30 cellular contexts compared by ENCODE assay signal in the genomic region with DNA sequence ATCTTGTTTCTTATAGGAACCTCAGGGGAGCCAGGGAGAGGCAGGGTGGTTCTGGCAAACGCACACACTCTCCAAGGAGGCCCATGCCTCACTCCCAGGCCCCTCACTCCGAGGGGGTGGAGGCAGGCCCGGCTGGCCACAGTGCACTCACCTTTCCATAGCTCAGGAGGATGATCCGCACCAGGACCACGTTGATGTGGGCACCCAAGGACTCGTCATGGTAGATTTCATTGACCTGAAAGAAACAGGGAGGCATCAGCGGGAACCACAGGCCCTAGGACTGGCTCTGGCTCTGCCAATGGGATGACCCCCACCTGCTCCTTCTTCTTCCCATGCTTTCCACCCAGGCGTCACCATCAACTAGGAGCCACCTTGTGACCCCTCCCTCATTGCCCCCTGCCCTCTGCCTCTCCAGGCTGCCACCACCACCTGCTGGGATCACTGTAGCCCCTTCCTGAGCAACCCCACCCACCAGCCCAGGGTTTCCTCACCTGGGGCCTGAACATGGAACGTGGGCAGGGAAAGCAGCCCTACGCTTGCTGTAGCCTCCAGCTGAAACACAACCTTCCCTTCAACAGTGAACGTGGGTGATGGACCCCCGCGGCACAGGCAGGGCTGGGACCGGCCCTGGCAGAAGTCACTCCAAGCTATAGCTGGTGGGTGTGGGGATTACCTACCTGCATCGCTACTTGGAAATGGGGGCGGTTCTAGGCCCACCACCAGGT.
"Had no signal": no experiment of that assay in that cellular context is flagged by ENCODE, and none has a peak within 500 bp of the region (broad histone marks: within the 10 kb centered on the region; RNA-seq: fewer than 3 reads in every experiment).

No MANE protein-coding gene starts in this region.

- H3K9me3 Mint-ChIP-seq: activated CD4-positive, alpha-beta T cell treated with anti-CD3 and anti-CD28 coated beads, Interleukin-2, amount 10 ng/mL, durations not matched to agents 24 days and 14 days had no signal

- H3K9me3 ChIP-seq: adrenal gland, right lobe of liver, upper lobe of left lung, vagina had no signal

- H3K4me1 ChIP-seq: adrenal gland, ascending aorta, gastroesophageal sphincter, left lung, right lobe of liver, upper lobe of left lung, vagina had no signal

- H3K27ac ChIP-seq: adrenal gland, ascending aorta, cardiac muscle cell, coronary artery, gastroesophageal sphincter, left lung, right lobe of liver, skin epidermis, upper lobe of left lung, vagina, WERI-Rb-1 had no signal

- ATAC-seq: activated CD4-positive, CD25-positive, alpha-beta regulatory T cell treated with anti-CD3 and anti-CD28 coated beads, Interleukin-2, amount 50 U/mL, for 24 hours; gastroesophageal sphincter; left lung; right lobe of liver; stimulated activated memory B cell treated with anti-CD40 and anti-IgM and Interleukin-4, amounts not matched to agents 10 μg/mL and 1 μg/mL and 100 μg/mL, for 72 hours; stimulated activated naive CD8-positive, alpha-beta T cell treated with anti-CD3 and anti-CD28 coated beads, Interleukin-15, amount 100 ng/mL, for 72 hours had no signal

- H3K27ac Mint-ChIP-seq: activated CD4-positive, alpha-beta memory T cell treated with anti-CD3 and anti-CD28 coated beads for 36 hours; activated CD4-positive, alpha-beta T cell treated with anti-CD3 and anti-CD28 coated beads, Interleukin-2, amount 10 ng/mL, durations not matched to agents 24 days and 14 days; activated naive CD4-positive, alpha-beta T cell treated with anti-CD3 and anti-CD28 coated beads for 36 hours; activated naive CD8-positive, alpha-beta T cell treated with anti-CD3 and anti-CD28 coated beads for 36 hours; activated T-helper 1 cell treated with anti-CD3 and anti-CD28 coated beads, Interleukin-12 subunit alpha, Interleukin-12 subunit beta, Interleukin-2, Interleukin-4 antibody, amounts not matched to agents 30 ng/mL and 10 ng/mL and 1 ng/mL, durations not matched to agents 14 hours and 24 hours and 36 hours; stimulated activated memory B cell treated with anti-CD40 and anti-IgM and Interleukin-4, amounts not matched to agents 10 μg/mL and 1 μg/mL and 100 μg/mL, for 72 hours had no signal

- H3K4me3 ChIP-seq: adrenal gland, ascending aorta, cardiac muscle cell, coronary artery, gastroesophageal sphincter, left lung, right lobe of liver, skin epidermis, upper lobe of left lung, vagina had no signal

- H3K36me3 Mint-ChIP-seq: activated CD4-positive, alpha-beta memory T cell treated with anti-CD3 and anti-CD28 coated beads for 36 hours; activated naive CD8-positive, alpha-beta T cell treated with anti-CD3 and anti-CD28 coated beads for 36 hours; immature natural killer cell; stimulated activated memory B cell treated with anti-CD40 and anti-IgM and Interleukin-4, amounts not matched to agents 10 μg/mL and 1 μg/mL and 100 μg/mL, for 72 hours had no signal

- H3K36me3 ChIP-seq: adrenal gland, cardiac muscle cell, gastroesophageal sphincter, left lung, right lobe of liver, upper lobe of left lung, vagina, WERI-Rb-1 had no signal

- DNase-seq: activated CD4-positive, alpha-beta memory T cell treated with anti-CD3 and anti-CD28 coated beads for 36 hours; activated CD4-positive, alpha-beta T cell treated with anti-CD3 and anti-CD28 coated beads, Interleukin-2, amount 10 ng/mL, durations not matched to agents 24 days and 14 days; activated CD8-positive, alpha-beta memory T cell treated with anti-CD3 and anti-CD28 coated beads, Interleukin-2, amount 50 U/mL, for 4 hours; activated effector memory CD4-positive, alpha-beta T cell treated with anti-CD3 and anti-CD28 coated beads, Interleukin-2, amount 50 U/mL, for 16 hours; activated naive CD4-positive, alpha-beta T cell treated with anti-CD3 and anti-CD28 coated beads for 36 hours; activated naive CD8-positive, alpha-beta T cell treated with anti-CD3 and anti-CD28 coated beads for 36 hours; activated T-cell treated with anti-CD3 and anti-CD28 coated beads, Interleukin-2, amount 50 U/mL, for 1 hour; adrenal gland; cerebellar nuclear complex; hypothalamus; immature natural killer cell; mammary epithelial cell; stimulated activated CD4-positive, alpha-beta T cell treated with anti-CD3 and anti-CD28 coated beads, Interleukin-4, amount 100 ng/mL, for 24 hours; stimulated activated naive CD8-positive, alpha-beta T cell treated with anti-CD3 and anti-CD28 coated beads, Interleukin-15, amount 100 ng/mL, for 72 hours; substantia nigra; T-helper 9 cell; WERI-Rb-1 had no signal

- H3K27me3 ChIP-seq: adrenal gland, ascending aorta, cardiac muscle cell, right lobe of liver, upper lobe of left lung, vagina had no signal

- H3K4me3 Mint-ChIP-seq: activated CD4-positive, alpha-beta memory T cell treated with anti-CD3 and anti-CD28 coated beads for 36 hours; activated CD4-positive, alpha-beta T cell treated with anti-CD3 and anti-CD28 coated beads, Interleukin-2, amount 10 ng/mL, durations not matched to agents 24 days and 14 days; activated naive CD4-positive, alpha-beta T cell treated with anti-CD3 and anti-CD28 coated beads for 36 hours; activated naive CD8-positive, alpha-beta T cell treated with anti-CD3 and anti-CD28 coated beads for 36 hours; activated T-helper 1 cell treated with anti-CD3 and anti-CD28 coated beads, Interleukin-12 subunit alpha, Interleukin-12 subunit beta, Interleukin-2, Interleukin-4 antibody, amounts not matched to agents 30 ng/mL and 10 ng/mL and 1 ng/mL, durations not matched to agents 14 hours and 24 hours and 36 hours; brain; immature natural killer cell; stimulated activated memory B cell treated with anti-CD40 and anti-IgM and Interleukin-4, amounts not matched to agents 10 μg/mL and 1 μg/mL and 100 μg/mL, for 72 hours had no signal

- H3K4me1 Mint-ChIP-seq: activated CD4-positive, alpha-beta T cell treated with anti-CD3 and anti-CD28 coated beads, Interleukin-2, amount 10 ng/mL, durations not matched to agents 24 days and 14 days; stimulated activated memory B cell treated with anti-CD40 and anti-IgM and Interleukin-4, amounts not matched to agents 10 μg/mL and 1 μg/mL and 100 μg/mL, for 72 hours had no signal
